Comparison of ENCODE assay signal across 1 cellular context in the genomic region with DNA sequence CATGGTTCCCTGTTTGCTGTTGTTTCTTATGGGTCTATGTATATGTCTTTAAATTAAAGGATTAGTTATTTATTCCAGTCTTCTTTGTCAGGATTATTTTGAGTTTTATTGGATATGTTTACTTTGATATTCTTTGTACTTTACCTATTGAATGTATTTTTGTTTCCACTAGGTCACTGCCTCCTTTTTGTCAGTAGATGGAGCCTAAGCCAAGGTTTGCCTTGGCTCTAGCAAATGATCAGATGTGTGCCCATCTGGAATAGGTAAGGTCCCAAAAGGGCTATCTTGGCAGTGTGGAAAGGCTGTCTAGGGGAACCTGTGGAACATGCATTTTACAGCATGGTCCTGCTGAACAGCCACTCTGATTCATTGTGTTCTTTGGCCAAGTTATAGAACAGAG.
TF ChIP-seq lines count a peak whose summit lies in the region.

No MANE protein-coding gene starts in this region.

TF ChIP-seq in GM12878, 131 proteins besides CTCF, POLR2A, EP300 and RAD21 (continued from another document):
- TF ChIP-seq SMC3 (IDR thresholded peaks at IDR 0.05; ENCODE audit: borderline replicate concordance, low read length) = peak; percentile 11; the same call in 1 of the 2 replicates
